Comparison of ENCODE assay signal across 8 cellular contexts in the genomic region with DNA sequence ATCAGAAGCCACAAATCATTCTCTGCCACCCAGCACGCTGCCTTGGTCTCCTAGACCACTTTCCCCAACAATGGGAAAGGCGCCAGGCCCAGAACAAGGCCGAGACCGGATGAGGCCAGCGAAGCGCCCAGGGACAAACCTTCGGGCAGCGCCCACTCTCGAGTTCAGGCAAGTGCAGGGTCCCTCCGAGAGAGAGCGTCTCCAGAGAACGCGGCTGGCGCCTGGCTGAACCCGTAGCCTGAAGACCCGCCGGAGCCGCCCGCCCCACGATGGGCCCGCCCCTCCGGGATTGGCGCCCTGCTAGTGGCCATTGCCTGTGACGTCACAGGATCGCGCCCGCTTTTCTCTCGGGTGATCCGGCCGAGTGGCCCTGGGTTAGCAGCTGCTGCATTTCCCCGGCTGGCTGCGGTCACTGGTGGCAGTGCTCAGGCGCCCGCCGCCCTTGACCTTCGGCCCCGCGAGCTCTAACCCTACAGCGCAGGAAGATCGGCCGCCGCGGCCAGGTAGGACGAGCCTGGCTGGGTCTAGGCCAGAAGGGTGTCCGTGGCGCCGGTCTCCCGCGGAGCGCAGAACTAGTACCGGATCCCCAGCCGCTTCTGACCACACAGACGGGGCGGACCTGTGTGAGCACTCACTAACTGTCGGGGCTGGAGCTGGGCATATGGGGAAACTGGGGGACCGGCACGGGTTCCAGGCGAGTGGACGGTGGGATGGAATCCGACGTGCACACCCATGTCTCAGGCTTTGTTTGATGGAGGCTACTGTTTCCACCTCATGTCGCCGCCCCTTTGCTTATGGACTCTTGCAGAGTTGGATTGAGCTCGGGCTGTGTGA. TPM values are rescaled to one million over a fixed set of nuclear protein-coding genes. Genes with fewer than 3 reads are reported as not detected.
A peak's percentile ranks its signal among the peaks of the same experiment; 100 is the strongest.
DNase-seq lines count a peak whose midpoint lies in the region; ATAC-seq and TF ChIP-seq lines count a peak whose summit lies in the region.

A gene with protein sequence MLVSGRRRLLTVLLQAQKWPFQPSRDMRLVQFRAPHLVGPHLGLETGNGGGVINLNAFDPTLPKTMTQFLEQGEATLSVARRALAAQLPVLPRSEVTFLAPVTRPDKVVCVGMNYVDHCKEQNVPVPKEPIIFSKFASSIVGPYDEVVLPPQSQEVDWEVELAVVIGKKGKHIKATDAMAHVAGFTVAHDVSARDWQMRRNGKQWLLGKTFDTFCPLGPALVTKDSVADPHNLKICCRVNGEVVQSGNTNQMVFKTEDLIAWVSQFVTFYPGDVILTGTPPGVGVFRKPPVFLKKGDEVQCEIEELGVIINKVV (plus strand): TSS at position 339 of the 834 bp plus-strand sequence. CDS start 2,851 bp downstream, outside the sequence.

- peaks cover 22% of the 10 kb centered on the region for H3K4me1 Mint-ChIP-seq in CD14-positive monocyte

- peaks cover 0 to 4% (median 0%) of the 10 kb centered on the region in 7 donors for H3K9me3 Mint-ChIP-seq in CD14-positive monocyte

- H3K27ac Mint-ChIP-seq in CD14-positive monocyte = peak within 1 kb of the TSS; percentile 92 to 97 (median 95)

- no peaks in the 10 kb centered on the region for H3K36me3 Mint-ChIP-seq in CD14-positive monocyte

- intact Hi-C loops in CD14-positive monocyte (cut with micrococcal nuclease) = loop anchor here (2.0 to 5.0 kb wide), 2 partner anchors 235 to 238 kb away; a partner anchor contains a TSS

- DNase-seq in CD14-positive monocyte (ENCODE audit: low spot score) = peak; percentile 93
- DNase-seq in NCI-H748 treated with DMSO at 0.1 percent for 48 hours (lab: John Stamatoyannopoulos, UW) = peak; percentile 71
- DNase-seq in activated CD4-positive, alpha-beta T cell treated with anti-CD3 and anti-CD28 coated beads, Interleukin-2, amount 50 U/mL, for 24 hours (ENCODE audit: low read depth in 1 of 2, low spot score in 1 of 2) = peak; percentile 91 to 94
- DNase-seq in dedifferentiated amniotic fluid mesenchymal stem cell (ENCODE audit: extremely low spot score) = peak; percentile 91
- DNase-seq in left lobe of liver (ENCODE audit: low spot score) = peak; percentile 99
- peak; percentile 93 for DNase-seq in stimulated activated CD4-positive, alpha-beta T cell treated with anti-CD3 and anti-CD28 coated beads, Interleukin-2, amount 100 ng/mL, for 4 hours (ENCODE audit: low read depth)

- peaks cover 0 to 3% (median 1%) of the 10 kb centered on the region in 3 donors for H3K27me3 Mint-ChIP-seq in CD14-positive monocyte (ENCODE audit: low read depth in 3 of 3)

- H3K4me3 Mint-ChIP-seq in CD14-positive monocyte = peak within 1 kb of the TSS; percentile 98

- peak; percentile 92 for ATAC-seq in GM19397 (IDR thresholded peaks at IDR 0.05; ENCODE audit: unreplicated experiment)
- ATAC-seq in HG03565 (IDR thresholded peaks at IDR 0.05; ENCODE audit: unreplicated experiment) = peak; percentile 85
- peak; percentile 91 for ATAC-seq in left lobe of liver

- TF ChIP-seq CTCF in CD14-positive monocyte (IDR thresholded peaks at IDR 0.05) = no peak

RNA-seq across cellular contexts. Expression of the gene that starts here (rescaled TPM):
- polyA plus RNA-seq in CD14-positive monocyte = 10 to 100 TPM in 1 of 2 donors, 1 to 10 TPM in 1; 9.7 to 10.5 TPM
- total RNA-seq in left lobe of liver = 75.2 TPM

Comparison
In these comparisons a context has a peak if more than half of its experiments do, and no peak if none do; other contexts are left out.
1. Peak in every context shown above with its lines: DNase-seq and ATAC-seq.